8 cellular contexts compared by ENCODE assay signal in the genomic region with DNA sequence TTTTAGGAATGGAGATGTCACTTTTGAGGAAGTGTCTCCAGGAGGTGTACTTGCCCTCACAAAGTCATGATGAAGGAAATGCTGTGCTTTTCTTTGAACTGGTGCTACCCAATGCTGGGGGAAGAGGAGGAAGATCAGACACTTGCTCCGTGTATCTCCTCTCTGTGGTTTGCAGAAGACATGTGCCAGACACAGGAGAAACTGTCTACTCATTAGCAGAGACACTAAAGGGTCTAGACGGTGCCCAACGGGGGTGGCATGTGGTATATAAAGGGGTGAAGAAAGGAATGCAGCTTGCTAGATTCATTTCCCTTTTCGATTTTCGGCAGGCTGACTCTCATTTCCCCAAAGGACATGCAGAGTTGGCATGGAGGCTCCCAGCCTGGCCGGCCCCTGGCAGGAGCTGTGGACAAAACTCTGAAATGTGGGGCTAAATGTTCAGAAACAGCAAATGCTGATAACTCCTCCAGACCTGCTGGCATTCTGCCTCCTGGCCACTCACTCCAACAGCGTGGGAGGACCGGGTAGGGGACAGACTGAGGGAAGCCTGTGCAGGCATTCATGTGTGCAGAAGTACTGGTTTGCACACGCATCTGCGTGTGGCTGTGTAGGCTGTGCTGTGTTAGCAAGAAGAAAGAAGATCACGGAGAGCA. TPM values are rescaled to one million over a fixed set of nuclear protein-coding genes. Genes with fewer than 3 reads are reported as not detected.
A peak's percentile ranks its signal among the peaks of the same experiment; 100 is the strongest.
DNase-seq lines count a peak whose midpoint lies in the region; ATAC-seq and TF ChIP-seq lines count a peak whose summit lies in the region.

No MANE protein-coding gene starts in this region.

- H3K9ac ChIP-seq in mammary epithelial cell (ENCODE audit: insufficient read depth, low read length) = no peak overlapping the region

- H2AFZ ChIP-seq in mammary epithelial cell (ENCODE audit: low read depth, low read length) = peak overlapping the region; percentile 77

- BruUV-seq in mammary epithelial cell (replicated peaks; lab: Mats Ljungman, UMichigan) = no TSS peak

- in situ Hi-C loops in mammary epithelial cell (cut with MboI; ENCODE audit: low sequenced_read_pairs in 2 of 2) = no loop called here

- H3K4me3 ChIP-seq in mammary epithelial cell (replicated peaks in 1 of 3; ENCODE audit: insufficient read depth in 1 of 3, low read depth in 2 of 3, low read length in 3 of 3) (no peak overlapping the region), H7 (ENCODE audit: insufficient read depth, low read depth, low read length) (no peak overlapping the region)

- peaks cover 7% of the 10 kb centered on the region for H3K4me1 ChIP-seq in mammary epithelial cell (ENCODE audit: insufficient read depth, low read length)

- H3K9me3 Mint-ChIP-seq in nephron = no peaks in the 10 kb centered on the region

- H3K4me3 Mint-ChIP-seq in nephron = no peak overlapping the region

- H3K36me3 ChIP-seq in mammary epithelial cell (ENCODE audit: insufficient read depth, low read length) = no peaks in the 10 kb centered on the region
- H3K36me3 ChIP-seq in H7 (replicated peaks; ENCODE audit: control insufficient read depth, insufficient read depth, low read length) = no peaks in the 10 kb centered on the region

- dilution Hi-C loops in mammary epithelial cell (cut with HindIII; ENCODE audit: low sequenced_read_pairs) = no loop called here

- WGBS in mammary epithelial cell (ENCODE audit: low coverage, missing lambda C conversion rate) = 22% methylated on average over 8 of the region's 11 CpGs

- H3K27me3 ChIP-seq in mammary epithelial cell (ENCODE audit: insufficient read depth, low read length) (no peaks in the 10 kb centered on the region), H7 (ENCODE audit: control insufficient read depth, insufficient read depth, low read length) (no peaks in the 10 kb centered on the region)

- H4K20me1 ChIP-seq in mammary epithelial cell (ENCODE audit: insufficient read depth, low read length) = no peaks in the 10 kb centered on the region

- H3K4me2 ChIP-seq in mammary epithelial cell (ENCODE audit: insufficient read depth, low read depth, low read length) = no peak overlapping the region

- CTCF ChIA-PET in mammary epithelial cell (lab: Charles Lee; ENCODE audit: low non-redundant PET) = no interaction called here

- H3K27me3 Mint-ChIP-seq in nephron (ENCODE audit: low read depth) = no peaks in the 10 kb centered on the region

- H3K9me3 ChIP-seq in mammary epithelial cell (replicated peaks; ENCODE audit: insufficient read depth, low read length) = no peaks in the 10 kb centered on the region

- intact Hi-C loops in mammary epithelial cell (cut with micrococcal nuclease) = no loop called here

- peak overlapping the region; percentile 44 to 76 (median 73) for H3K27ac Mint-ChIP-seq in nephron

- H3K36me3 Mint-ChIP-seq in nephron (ENCODE audit: low read depth) = no peaks in the 10 kb centered on the region

- H3K4me1 Mint-ChIP-seq in nephron = peaks cover 25% of the 10 kb centered on the region

- peak; percentile 75 for ATAC-seq in GM18907 (IDR thresholded peaks at IDR 0.05; ENCODE audit: unreplicated experiment)
- peak; percentile 62 for ATAC-seq in HG03460 (IDR thresholded peaks at IDR 0.05; ENCODE audit: unreplicated experiment)
- no peak for ATAC-seq in GM19035 (IDR thresholded peaks at IDR 0.05; ENCODE audit: unreplicated experiment)
- no peak for ATAC-seq in stimulated activated naive CD8-positive, alpha-beta T cell treated with anti-CD3 and anti-CD28 coated beads, Interleukin-15, Interleukin-2, amounts not matched to agents 100 U/mL and 50 U/mL, for 24 hours

- TF ChIP-seq CTCF in mammary epithelial cell (conservative IDR thresholded peaks at IDR 0.05 in 1 of 2, IDR thresholded peaks at IDR 0.05 in 1 of 2; ENCODE audit: extremely low read depth in 1 of 2, insufficient read depth in 1 of 2, low read depth in 1 of 2, low read length in 2 of 2) (no peak), nephron (IDR thresholded peaks at IDR 0.05; ENCODE audit: unreplicated experiment in 3 of 3) (no peak)

- no peak overlapping the region for H3K27ac ChIP-seq in mammary epithelial cell (ENCODE audit: insufficient read depth, low read depth, low read length)

- no peak for DNase-seq in mammary epithelial cell
- no peak for DNase-seq in stimulated activated naive CD8-positive, alpha-beta T cell treated with anti-CD3 and anti-CD28 coated beads, Interleukin-15, Interleukin-2, amounts not matched to agents 100 U/mL and 50 U/mL, for 24 hours
- DNase-seq in H7 = no peak
- DNase-seq in hepatic stellate cell (ENCODE audit: low spot score) = no peak

- H3K79me2 ChIP-seq in mammary epithelial cell (ENCODE audit: insufficient read depth, low read length) = no peaks in the 10 kb centered on the region

RNA-seq across cellular contexts. Expression of a gene that starts 59.6 kb away (rescaled TPM):
- 10 to 100 TPM; 60.6 to 76.5 TPM for total RNA-seq in mammary epithelial cell
- 76.1 TPM for polyA plus RNA-seq in mammary epithelial cell
- polyA minus RNA-seq in mammary epithelial cell = 117 TPM
- total RNA-seq in H7 (2014; rRNA removed; shearing (Covaris generic)) = 155 and 200 TPM in 2 replicates

Comparison
In these comparisons a context has a peak if more than half of its experiments do, and no peak if none do; other contexts are left out.
1. ATAC-seq: peak in GM18907 (single experiment) and HG03460 (single experiment); none in GM19035 (single experiment) and stimulated activated naive CD8-positive, alpha-beta T cell treated with anti-CD3 and anti-CD28 coated beads, Interleukin-15, Interleukin-2, amounts not matched to agents 100 U/mL and 50 U/mL, for 24 hours (single experiment).